ENCODE assay signal across 23 cellular contexts in genomic region chr3:179701176-179701827, GRCh38.
"Had no signal": no experiment of that assay in that cellular context is flagged by ENCODE, and none has a peak within 500 bp of the region (broad histone marks: within the 10 kb centered on the region; RNA-seq: fewer than 3 reads in every experiment).

No MANE protein-coding gene starts in this region.

- H3K36me3 ChIP-seq: transverse colon had no signal

- H3K4me3 Mint-ChIP-seq: activated naive CD8-positive, alpha-beta T cell treated with anti-CD3 and anti-CD28 coated beads for 36 hours; central memory CD8-positive, alpha-beta T cell had no signal

- H3K9me3 ChIP-seq: body of pancreas, heart left ventricle, right atrium auricular region, transverse colon had no signal

- H3K27me3 ChIP-seq: body of pancreas, foreskin keratinocyte, heart left ventricle, right atrium auricular region, transverse colon had no signal

- DNase-seq: activated CD4-positive, alpha-beta T cell treated with anti-CD3 and anti-CD28 coated beads, Interleukin-2, amount 50 U/mL, for 1 hour; activated CD8-positive, alpha-beta memory T cell treated with anti-CD3 and anti-CD28 coated beads for 24 hours; activated gamma-delta T cell treated with Interleukin-2 at 50 U/mL for 16 hours; activated naive CD8-positive, alpha-beta T cell treated with anti-CD3 and anti-CD28 coated beads for 36 hours; amygdala; body of pancreas; effector CD4-positive, alpha-beta T cell; foreskin keratinocyte; heart left ventricle; left colon; naive B cell; posterior cingulate gyrus; stimulated activated CD4-positive, alpha-beta T cell treated with anti-CD3 and anti-CD28 coated beads, Interleukin-15, amount 100 ng/mL, for 24 hours; stimulated activated CD4-positive, alpha-beta T cell treated with anti-CD3 and anti-CD28 coated beads, Interleukin-4, amount 100 ng/mL, for 1 hour; stimulated activated naive CD4-positive, alpha-beta T cell treated with Interleukin-2 at 50 U/mL for 16 hours; SW 1271; transverse colon had no signal

- H3K27me3 Mint-ChIP-seq: activated naive CD8-positive, alpha-beta T cell treated with anti-CD3 and anti-CD28 coated beads for 36 hours; central memory CD8-positive, alpha-beta T cell; naive B cell had no signal

- H3K4me3 ChIP-seq: body of pancreas, coronary artery, heart left ventricle, lung, right atrium auricular region, skin epidermis, transverse colon had no signal

- H3K4me1 ChIP-seq: body of pancreas, foreskin keratinocyte, transverse colon had no signal

- H3K27ac Mint-ChIP-seq: activated naive CD8-positive, alpha-beta T cell treated with anti-CD3 and anti-CD28 coated beads for 36 hours had no signal

- H3K9me3 Mint-ChIP-seq: activated naive CD8-positive, alpha-beta T cell treated with anti-CD3 and anti-CD28 coated beads for 36 hours; central memory CD8-positive, alpha-beta T cell; naive B cell had no signal

- ATAC-seq: activated CD4-positive, CD25-positive, alpha-beta regulatory T cell treated with anti-CD3 and anti-CD28 coated beads, Interleukin-2, amount 50 U/mL, for 24 hours; body of pancreas; foreskin keratinocyte; heart left ventricle; left colon had no signal

- H3K27ac ChIP-seq: body of pancreas, coronary artery, foreskin keratinocyte, heart left ventricle, right atrium auricular region, skin epidermis, transverse colon had no signal
